8 cellular contexts compared by ENCODE assay signal in the genomic region with DNA sequence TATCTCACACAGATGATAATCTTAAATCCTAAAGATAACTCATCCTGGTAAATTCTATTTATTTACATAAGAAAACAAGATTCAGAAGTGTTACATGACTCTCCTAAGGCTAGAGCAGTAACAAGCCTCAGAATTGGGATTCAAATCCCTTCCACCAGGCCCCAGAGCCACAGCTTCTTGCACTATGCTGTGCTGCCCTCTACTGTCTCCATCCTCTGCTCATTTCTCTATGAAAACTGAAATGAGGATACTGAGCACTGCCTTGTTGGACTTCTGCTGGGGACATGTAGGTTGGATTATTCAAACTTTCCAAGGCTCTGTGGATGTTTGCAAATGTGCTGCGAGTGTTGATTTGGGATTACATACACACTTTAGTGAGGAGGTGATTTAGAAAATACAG. TPM values are rescaled to one million over a fixed set of nuclear protein-coding genes. Genes with fewer than 3 reads are reported as not detected.
DNase-seq lines count a peak whose midpoint lies in the region; ATAC-seq, FAIRE-seq and TF ChIP-seq lines count a peak whose summit lies in the region.

No MANE protein-coding gene starts in this region.

- intact Hi-C loops in Panc1 (cut with micrococcal nuclease; ENCODE audit: unreplicated experiment) (no loop called here), endothelial cell of umbilical vein (cut with micrococcal nuclease) (no loop called here)

- H4K20me1 ChIP-seq in endothelial cell of umbilical vein (replicated peaks; ENCODE audit: control insufficient read depth, extremely low read depth, insufficient read depth, low read length): no peaks in the 10 kb centered on the region

- DNase-seq in BE2C (peak; percentile 71), HL-60 (ENCODE audit: low read depth in 1 of 2, low spot score in 1 of 2) (peak in 1 of 2 experiments; percentile 36), Panc1 (ENCODE audit: low read depth, low spot score) (no peak), endothelial cell of umbilical vein (ENCODE audit: low read depth, low spot score) (peak; percentile 52), osteocyte (ENCODE audit: extremely low spot score, unreplicated experiment) (no peak), epidermal melanocyte (ENCODE audit: insufficient read length, low spot score) (no peak), mucosa of gallbladder (ENCODE audit: low spot score) (no peak)

- no peaks in the 10 kb centered on the region for H3K9me3 Mint-ChIP-seq in osteocyte (ENCODE audit: unreplicated experiment)

- H3K27me3 Mint-ChIP-seq in osteocyte (ENCODE audit: unreplicated experiment): no peaks in the 10 kb centered on the region

- H3K9me1 ChIP-seq in endothelial cell of umbilical vein (replicated peaks; ENCODE audit: control insufficient read depth, extremely low read depth, insufficient read depth, low read length): no peaks in the 10 kb centered on the region

- no peak overlapping the region for H3K27ac ChIP-seq in HL-60 (replicated peaks)
- no peak overlapping the region for H3K27ac ChIP-seq in Panc1 (ENCODE audit: low read length)
- no peak overlapping the region for H3K27ac ChIP-seq in endothelial cell of umbilical vein (ENCODE audit: insufficient read depth, low read depth, low read length)

- no peak overlapping the region for H3K4me2 ChIP-seq in endothelial cell of umbilical vein (ENCODE audit: insufficient read depth, low read length)

- dilution Hi-C loops in endothelial cell of umbilical vein (cut with MboI; ENCODE audit: extremely low pct_ligation_motif_present, low sequenced_read_pairs): no loop called here

- peaks cover 21% of the 10 kb centered on the region for H3K36me3 Mint-ChIP-seq in osteocyte (ENCODE audit: unreplicated experiment)

- no peaks in the 10 kb centered on the region for H3K79me2 ChIP-seq in endothelial cell of umbilical vein (ENCODE audit: control insufficient read depth, insufficient read depth, low read length)

- H3K36me3 ChIP-seq in BE2C (peaks cover 25% of the 10 kb centered on the region), Panc1 (ENCODE audit: control insufficient read depth, insufficient read depth, low read length) (peaks cover 28% of the 10 kb centered on the region), endothelial cell of umbilical vein (ENCODE audit: control insufficient read depth in 2 of 2, extremely low read depth in 1 of 2, insufficient read depth in 2 of 2, low read length in 2 of 2) (peaks cover 0 to 11% of the 10 kb centered on the region in 2 experiments)

- in situ Hi-C loops in Panc1 (cut with HindIII; ENCODE audit: low pct_unique_long_range_greater_than_20kb, low sequenced_read_pairs): no loop called here

- no peaks in the 10 kb centered on the region for H3K4me1 ChIP-seq in BE2C
- no peaks in the 10 kb centered on the region for H3K4me1 ChIP-seq in Panc1 (ENCODE audit: control insufficient read depth, insufficient read depth, low read length)
- H3K4me1 ChIP-seq in endothelial cell of umbilical vein (ENCODE audit: control insufficient read depth, extremely low read depth, insufficient read depth, low read length): no peaks in the 10 kb centered on the region

- BruUV-seq in Panc1 (replicated peaks; lab: Mats Ljungman, UMichigan) (no TSS peak), endothelial cell of umbilical vein (replicated peaks; lab: Mats Ljungman, UMichigan) (no TSS peak)

- H3K4me3 ChIP-seq in BE2C (ENCODE audit: low read depth, low read length): no peak overlapping the region
- H3K4me3 ChIP-seq in HL-60 (replicated peaks; ENCODE audit: insufficient read depth, low read length): no peak overlapping the region
- no peak overlapping the region for H3K4me3 ChIP-seq in Panc1 (ENCODE audit: low read depth in 2 of 2, low read length in 2 of 2)
- no peak overlapping the region for H3K4me3 ChIP-seq in endothelial cell of umbilical vein (replicated peaks in 1 of 3; ENCODE audit: insufficient read depth in 1 of 3, low read depth in 1 of 3, low read length in 3 of 3)

- ATAC-seq in GM18517 (IDR thresholded peaks at IDR 0.05; ENCODE audit: unreplicated experiment): peak; percentile 46
- peak; percentile 95 for ATAC-seq in Panc1

- H3K4me1 Mint-ChIP-seq in osteocyte (ENCODE audit: unreplicated experiment): no peaks in the 10 kb centered on the region

- no peaks in the 10 kb centered on the region for H3K27me3 ChIP-seq in BE2C
- no peaks in the 10 kb centered on the region for H3K27me3 ChIP-seq in HL-60 (ENCODE audit: insufficient read depth, poor library complexity, severe bottlenecking)
- H3K27me3 ChIP-seq in Panc1 (ENCODE audit: control insufficient read depth, insufficient read depth, low read length): no peaks in the 10 kb centered on the region
- no peaks in the 10 kb centered on the region for H3K27me3 ChIP-seq in endothelial cell of umbilical vein (ENCODE audit: control insufficient read depth in 2 of 2, insufficient read depth in 2 of 2, low read length in 2 of 2)

- TF ChIP-seq CTCF in BE2C (IDR thresholded peaks at IDR 0.05; ENCODE audit: low read depth, low read length) (peak; percentile 92), HL-60 (IDR thresholded peaks at IDR 0.05; ENCODE audit: insufficient read depth, low read length) (peak; percentile 21), Panc1 (IDR thresholded peaks at IDR 0.05) (peak; percentile 76), endothelial cell of umbilical vein (IDR thresholded peaks at IDR 0.05; ENCODE audit: extremely low read depth in 1 of 2, insufficient read depth in 1 of 2, low read depth in 1 of 2, low read length in 2 of 2) (peak; percentile 16 to 39), osteocyte (IDR thresholded peaks at IDR 0.05) (peak; percentile 63)

- H3K27ac Mint-ChIP-seq in osteocyte (ENCODE audit: unreplicated experiment): no peak overlapping the region

- H3K4me3 Mint-ChIP-seq in osteocyte (ENCODE audit: unreplicated experiment): no peak overlapping the region

- CTCF ChIA-PET in Panc1 (lab: Charles Lee): interaction anchor here (0.6 kb wide), 1 partner anchor 97 kb away, joined by 10 read pairs; no protein-coding TSS in a partner anchor
- CTCF ChIA-PET in endothelial cell of umbilical vein (lab: Charles Lee): interaction anchor here (0.6 to 1.5 kb wide), 4 partner anchors 11 to 186 kb away, joined by 3 to 4 read pairs (median 4); a partner anchor contains a TSS

- POLR2A ChIA-PET in Panc1 (lab: Charles Lee) (no interaction called here), endothelial cell of umbilical vein (lab: Charles Lee) (no interaction called here)

- no peak overlapping the region for H3K9ac ChIP-seq in endothelial cell of umbilical vein (replicated peaks; ENCODE audit: extremely low read depth, insufficient read depth, low read length)

- no peaks in the 10 kb centered on the region for H3K9me3 ChIP-seq in BE2C
- H3K9me3 ChIP-seq in Panc1 (ENCODE audit: control insufficient read depth, insufficient read depth, low read depth, low read length): no peaks in the 10 kb centered on the region
- H3K9me3 ChIP-seq in endothelial cell of umbilical vein (replicated peaks; ENCODE audit: control insufficient read depth, insufficient read depth, low read length): no peaks in the 10 kb centered on the region

- no peak for TF ChIP-seq POLR2A in endothelial cell of umbilical vein (IDR thresholded peaks at IDR 0.05; ENCODE audit: low read depth, low read length)

- no peak overlapping the region for H2AFZ ChIP-seq in endothelial cell of umbilical vein (ENCODE audit: low read depth, low read length)

- no peak for FAIRE-seq in endothelial cell of umbilical vein (lab: Jason Lieb, UNC)

TF ChIP-seq in endothelial cell of umbilical vein, 7 proteins besides CTCF, POLR2A, EP300 and RAD21:
- no peak for TF ChIP-seq EZH2 (IDR thresholded peaks at IDR 0.05; ENCODE audit: borderline replicate concordance, low read depth, low read length, severe bottlenecking)

RNA-seq across cellular contexts. Expression of a gene that starts 23.5 kb away (rescaled TPM):
- polyA plus RNA-seq in BE2C (2012; ENCODE audit: insufficient read depth, insufficient read length, low read depth): 5.5 TPM
- total RNA-seq in Panc1 (2021; ENCODE audit: unreplicated experiment) (not detected), endothelial cell of umbilical vein (0.30 and 0.31 TPM in 2 replicates), osteocyte (0.08 TPM in 1 of 2 replicates, not detected in the other), mucosa of gallbladder (0.12 TPM)
- not detected for polyA plus RNA-seq in Panc1 (2012; ENCODE audit: insufficient read length)
- not detected in 2 replicates for polyA plus RNA-seq in endothelial cell of umbilical vein
- not detected in 2 replicates for polyA plus RNA-seq in endothelial cell of umbilical vein (2011; cell fraction: cytosol; rRNA removed)
- 0.03 and 0.21 TPM in 2 replicates for polyA plus RNA-seq in endothelial cell of umbilical vein (2011; cell fraction: nucleus; rRNA removed)
- not detected in 2 replicates for polyA plus RNA-seq in endothelial cell of umbilical vein (2012)
- polyA minus RNA-seq in endothelial cell of umbilical vein: not detected in 2 replicates
- polyA minus RNA-seq in endothelial cell of umbilical vein (2011; cell fraction: cytosol; rRNA and poly(A)+ RNA removed): not detected
- polyA minus RNA-seq in endothelial cell of umbilical vein (2011; cell fraction: nucleus; rRNA and poly(A)+ RNA removed): 0.63 and 0.87 TPM in 2 replicates

Comparison
In these comparisons a context has a peak if more than half of its experiments do, and no peak if none do; other contexts are left out.
1. DNase-seq: peak in BE2C (single experiment) and endothelial cell of umbilical vein (single experiment); none in Panc1 (single experiment), osteocyte (single experiment), epidermal melanocyte (single experiment) and mucosa of gallbladder (single experiment).
2. CTCF ChIP-seq: peak in every context shown above with its lines; median percentile 92 in BE2C; 76 in Panc1; 63 in osteocyte; 28 in endothelial cell of umbilical vein; 21 in HL-60.